In the genomic region with DNA sequence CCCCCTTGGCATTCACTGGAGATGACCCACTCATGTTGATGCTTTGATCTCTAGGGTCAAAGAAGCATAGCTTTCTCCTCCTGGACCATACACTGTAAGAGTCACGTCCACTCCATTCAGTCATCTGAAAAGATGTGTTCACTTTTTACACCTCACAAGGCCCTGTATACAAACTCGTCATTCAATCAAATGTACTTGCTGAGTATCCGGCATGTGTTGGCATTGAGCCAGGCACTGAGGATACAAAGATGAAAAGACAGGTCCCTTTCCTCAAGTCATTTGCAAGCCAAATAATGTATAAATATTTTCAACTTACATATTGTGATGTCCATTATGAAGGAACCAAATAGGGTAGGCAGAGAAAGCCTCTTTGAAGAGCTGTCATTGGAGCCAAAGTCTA, we compare ENCODE assay signal across 19 cellular contexts. TPM values are rescaled to one million over a fixed set of nuclear protein-coding genes. Genes with fewer than 3 reads are reported as not detected.
DNase-seq lines count a peak whose midpoint lies in the region; ATAC-seq, FAIRE-seq and TF ChIP-seq lines count a peak whose summit lies in the region.
"Had no signal": no experiment of that assay in that cellular context is flagged by ENCODE, and none has a peak within 500 bp of the region (broad histone marks: within the 10 kb centered on the region; RNA-seq: fewer than 3 reads in every experiment).

No MANE protein-coding gene starts in this region.

- H3K9me3 Mint-ChIP-seq in chondrocyte (ENCODE audit: low read depth) (no peaks in the 10 kb centered on the region), endothelial cell (ENCODE audit: unreplicated experiment) (no peaks in the 10 kb centered on the region)
- H3K9me3 Mint-ChIP-seq: GM23338 had no signal

- no peaks in the 10 kb centered on the region for H3K9me3 ChIP-seq in HepG2 (ENCODE audit: low read length)
- H3K9me3 ChIP-seq in right lobe of liver: no peaks in the 10 kb centered on the region
- H3K9me3 ChIP-seq in K562 (replicated peaks; ENCODE audit: control insufficient read depth, insufficient read depth, low read depth, low read length): no peaks in the 10 kb centered on the region
- H3K9me3 ChIP-seq: SK-N-SH had no signal

- no TSS peak for BruUV-seq in HepG2 (replicated peaks; lab: Mats Ljungman, UMichigan)
- no TSS peak for BruUV-seq in K562 (replicated peaks; lab: Mats Ljungman, UMichigan)

- WGBS in HepG2 (ENCODE audit: low lambda C conversion rate): 31% methylated on average over 3 of the region's 3 CpGs
- WGBS in right lobe of liver (ENCODE audit: insufficient coverage, low coverage, low lambda C conversion rate, missing lambda C conversion rate): 61% methylated on average over 3 of the region's 3 CpGs
- 52% methylated on average over 3 of the region's 3 CpGs for WGBS in K562 (ENCODE audit: insufficient coverage, low coverage, missing lambda C conversion rate)

- no peak for TF ChIP-seq RAD21 in HepG2 (CRISPR knock-in tag; IDR thresholded peaks at IDR 0.05)
- TF ChIP-seq RAD21 in K562 (CRISPR knock-in tag; conservative IDR thresholded peaks at IDR 0.05 in 1 of 2, IDR thresholded peaks at IDR 0.05 in 1 of 2): no peak

- no peaks in the 10 kb centered on the region for H3K4me1 ChIP-seq in HepG2 (ENCODE audit: insufficient read depth, low read length)
- H3K4me1 ChIP-seq in right lobe of liver: no peaks in the 10 kb centered on the region
- peaks cover 5 to 16% of the 10 kb centered on the region in 2 experiments; a peak in 4 of 5 replicates for H3K4me1 ChIP-seq in K562 (replicated peaks in 1 of 2; ENCODE audit: control insufficient read depth in 2 of 2, insufficient read depth in 2 of 2, low read length in 2 of 2)

- H2AFZ ChIP-seq in HepG2 (ENCODE audit: low read length): no peak overlapping the region
- H2AFZ ChIP-seq in K562 (ENCODE audit: low read depth, low read length): peak overlapping the region; percentile 100
- H2AFZ ChIP-seq: PC-9 had no signal

- H3K27me3 ChIP-seq in HepG2 (ENCODE audit: control insufficient read depth in 1 of 2, insufficient read depth in 2 of 2, low read length in 2 of 2) (peaks cover 14 to 42% of the 10 kb centered on the region in 2 experiments), right lobe of liver (no peaks in the 10 kb centered on the region), K562 (ENCODE audit: control insufficient read depth in 2 of 2, insufficient read depth in 2 of 2, low read length in 2 of 2) (peaks cover 0 to 4% of the 10 kb centered on the region in 2 experiments; a peak in 1 of 5 replicates)

- H4K20me1 ChIP-seq in HepG2 (ENCODE audit: insufficient read depth, low read length): no peaks in the 10 kb centered on the region
- no peaks in the 10 kb centered on the region for H4K20me1 ChIP-seq in K562 (replicated peaks; ENCODE audit: control insufficient read depth, insufficient read depth, low read length)

- H3K27me3 Mint-ChIP-seq in chondrocyte (ENCODE audit: low read depth): peaks cover 22% of the 10 kb centered on the region
- peaks cover 9% of the 10 kb centered on the region for H3K27me3 Mint-ChIP-seq in endothelial cell (ENCODE audit: unreplicated experiment)

- H3K4me3 Mint-ChIP-seq in chondrocyte (ENCODE audit: unreplicated experiment): no peak overlapping the region
- no peak overlapping the region for H3K4me3 Mint-ChIP-seq in endothelial cell (ENCODE audit: unreplicated experiment)
- H3K4me3 Mint-ChIP-seq: CD4-positive, CD25-positive, alpha-beta regulatory T cell; GM23338 had no signal

- DNase-seq in NCI-H2227 (lab: John Stamatoyannopoulos, UW; ENCODE audit: unreplicated experiment) (peak; percentile 12), NCI-H2227 treated with DMSO at 0.1 percent for 48 hours (lab: John Stamatoyannopoulos, UW) (no peak), HepG2 (ENCODE audit: low spot score) (no peak), right lobe of liver (no peak), K562 (ENCODE audit: extremely low read depth in 1 of 4, low spot score in 3 of 4) (no peak), activated gamma-delta T cell (lab: John Stamatoyannopoulos, UW) (no peak), chondrocyte (ENCODE audit: low spot score) (no peak), endothelial cell (ENCODE audit: low spot score) (no peak)
- DNase-seq: CD4-positive, CD25-positive, alpha-beta regulatory T cell; DND-41; GDM1; NCI-H2029; NCI-H446 treated with DMSO at 0.1 percent for 48 hours; PC-9; SK-N-SH; T-helper 1 cell had no signal

- POLR2A ChIA-PET in HepG2 (lab: Yijun Ruan, JAX) (no interaction called here), K562 (lab: Yijun Ruan, JAX) (interaction anchor here (0.6 kb wide), 1 partner anchor 167 kb away, joined by 3 read pairs; no protein-coding TSS in a partner anchor)

- ATAC-seq in HepG2: no peak
- no peak for ATAC-seq in right lobe of liver
- ATAC-seq in K562: no peak
- ATAC-seq: GM23338 had no signal

- CTCF ChIA-PET in HepG2 (lab: Yijun Ruan, JAX; ENCODE audit: low intra/inter-chr PET ratio, low total read pairs) (no interaction called here), K562 (lab: Yijun Ruan, JAX; ENCODE audit: low intra/inter-chr PET ratio) (no interaction called here)

- in situ Hi-C loops in HepG2 (cut with HindIII; ENCODE audit: extremely low pct_ligation_motif_present, low pct_unique_long_range_greater_than_20kb) (no loop called here), K562 (cut with MboI) (no loop called here)

- H3K4me1 Mint-ChIP-seq in chondrocyte (ENCODE audit: low read depth) (peaks cover 14% of the 10 kb centered on the region), endothelial cell (ENCODE audit: unreplicated experiment) (peaks cover 51% of the 10 kb centered on the region)
- H3K4me1 Mint-ChIP-seq: CD4-positive, CD25-positive, alpha-beta regulatory T cell had no signal

- TF ChIP-seq CTCF in HepG2 (CRISPR knock-in tag; IDR thresholded peaks at IDR 0.05) (no peak), right lobe of liver (IDR thresholded peaks at IDR 0.05) (no peak), K562 (IDR thresholded peaks at IDR 0.05 in 2 of 3, conservative IDR thresholded peaks at IDR 0.05 in 1 of 3; ENCODE audit: insufficient read depth in 2 of 3, low read depth in 1 of 3, low read length in 3 of 3) (no peak), chondrocyte (IDR thresholded peaks at IDR 0.05) (no peak), endothelial cell (IDR thresholded peaks at IDR 0.05; ENCODE audit: unreplicated experiment) (no peak)

- H3K4me2 ChIP-seq in HepG2 (ENCODE audit: low read depth, low read length) (no peak overlapping the region), K562 (ENCODE audit: insufficient read depth, low read length) (no peak overlapping the region)
- H3K4me2 ChIP-seq: GM23338, KMS-11, PC-9, SK-N-SH had no signal

- no peaks in the 10 kb centered on the region for H3K36me3 ChIP-seq in HepG2 (replicated peaks in 1 of 2; ENCODE audit: control insufficient read depth in 1 of 2, insufficient read depth in 2 of 2, low read length in 2 of 2)
- H3K36me3 ChIP-seq in right lobe of liver: no peaks in the 10 kb centered on the region
- H3K36me3 ChIP-seq in K562 (ENCODE audit: control insufficient read depth, insufficient read depth, low read length): no peaks in the 10 kb centered on the region

- TF ChIP-seq EP300 in HepG2 (IDR thresholded peaks at IDR 0.05; ENCODE audit: low read depth in 2 of 2, low read length in 2 of 2): no peak
- TF ChIP-seq EP300 in HepG2 (CRISPR knock-in tag; IDR thresholded peaks at IDR 0.05; ENCODE audit: borderline replicate concordance): no peak
- TF ChIP-seq EP300 in K562 (IDR thresholded peaks at IDR 0.05; ENCODE audit: low read length): no peak

- H3K9me1 ChIP-seq in K562 (ENCODE audit: control insufficient read depth, insufficient read depth, low read length): no peaks in the 10 kb centered on the region

- FAIRE-seq in HepG2 (lab: Jason Lieb, UNC): no peak
- no peak for FAIRE-seq in K562 (lab: Jason Lieb, UNC)

- intact Hi-C loops in HepG2 (cut with micrococcal nuclease; ENCODE audit: unreplicated experiment): no loop called here
- intact Hi-C loops in right lobe of liver (cut with DNase I): no loop called here
- intact Hi-C loops in K562 (cut with micrococcal nuclease): no loop called here

- H3K4me3 ChIP-seq in HepG2 (replicated peaks in 1 of 3; ENCODE audit: insufficient read depth in 1 of 3, low read depth in 2 of 3, low read length in 3 of 3): no peak overlapping the region
- no peak overlapping the region for H3K4me3 ChIP-seq in right lobe of liver
- H3K4me3 ChIP-seq in K562: no peak overlapping the region
- H3K4me3 ChIP-seq: GM23338, PC-9 had no signal

- TF ChIP-seq POLR2A in HepG2 (IDR thresholded peaks at IDR 0.05; ENCODE audit: insufficient read depth in 1 of 2, low read depth in 2 of 2, low read length in 2 of 2) (no peak), right lobe of liver (IDR thresholded peaks at IDR 0.05) (no peak), K562 (conservative IDR thresholded peaks at IDR 0.05) (no peak)

- H3K27ac ChIP-seq in HepG2 (ENCODE audit: extremely low read length, insufficient read depth, low read length) (no peak overlapping the region), right lobe of liver (no peak overlapping the region), K562 (ENCODE audit: extremely low read depth, low read depth, low read length) (no peak overlapping the region)
- H3K27ac ChIP-seq: KMS-11, PC-9 had no signal

- H3K79me2 ChIP-seq in HepG2 (ENCODE audit: insufficient read depth, low read length) (no peaks in the 10 kb centered on the region), K562 (ENCODE audit: control insufficient read depth, insufficient read depth, low read length) (no peaks in the 10 kb centered on the region)

- H3K27ac Mint-ChIP-seq in chondrocyte (ENCODE audit: unreplicated experiment) (no peak overlapping the region), endothelial cell (ENCODE audit: unreplicated experiment) (no peak overlapping the region)
- H3K27ac Mint-ChIP-seq: CD4-positive, CD25-positive, alpha-beta regulatory T cell; GM23338 had no signal

- no peak overlapping the region for H3K9ac ChIP-seq in HepG2 (ENCODE audit: insufficient read depth, low read depth, low read length)
- no peak overlapping the region for H3K9ac ChIP-seq in K562 (ENCODE audit: insufficient read depth in 1 of 2, low read depth in 2 of 2, low read length in 2 of 2)
- H3K9ac ChIP-seq: KMS-11, SK-N-SH had no signal

- H3K36me3 Mint-ChIP-seq in chondrocyte (ENCODE audit: low read depth) (no peaks in the 10 kb centered on the region), endothelial cell (ENCODE audit: low read depth, unreplicated experiment) (no peaks in the 10 kb centered on the region)
- H3K36me3 Mint-ChIP-seq: CD4-positive, CD25-positive, alpha-beta regulatory T cell had no signal

RNA-seq across cellular contexts. Expression of a gene that starts 32.6 kb away (rescaled TPM):
- 231 and 288 TPM in 2 replicates for total RNA-seq in HepG2 (2016; rRNA removed; fragmentation: Illumina TruSeq; extraction: Trizol)
- 61.5 and 68.7 TPM in 2 replicates for total RNA-seq in HepG2 (2016; cell fraction: cytosol; rRNA removed; fragmentation: Illumina TruSeq; extraction: Trizol; ENCODE audit: low read depth)
- total RNA-seq in HepG2 (2016; cell fraction: insoluble cytoplasmic fraction; rRNA removed; fragmentation: Illumina TruSeq; extraction: Trizol): 223 and 276 TPM in 2 replicates
- 134 and 154 TPM in 2 replicates for total RNA-seq in HepG2 (2016; cell fraction: membrane; rRNA removed; fragmentation: Illumina TruSeq; extraction: Trizol)
- total RNA-seq in HepG2 (2016; cell fraction: nucleus; rRNA removed; fragmentation: Illumina TruSeq; extraction: Trizol): 168 and 193 TPM in 2 replicates
- polyA plus RNA-seq in HepG2 (2011; rRNA removed): 131 and 153 TPM in 2 replicates
- polyA plus RNA-seq in HepG2 (2011; cell fraction: cytosol; rRNA removed): 111 and 139 TPM in 2 replicates
- polyA plus RNA-seq in HepG2 (2011; cell fraction: nucleus; rRNA removed): 88.9 and 104 TPM in 2 replicates
- 170 and 173 TPM in 2 replicates for polyA plus RNA-seq in HepG2 (2012)
- 29.0 and 30.9 TPM in 2 replicates for polyA plus RNA-seq in HepG2 (2016; cell fraction: cytosol; fragmentation: Illumina TruSeq; extraction: Trizol; ENCODE audit: low read depth)
- 222 and 255 TPM in 2 replicates for polyA plus RNA-seq in HepG2 (2016; cell fraction: insoluble cytoplasmic fraction; fragmentation: Illumina TruSeq; extraction: Trizol; ENCODE audit: low read depth)
- polyA plus RNA-seq in HepG2 (2016; cell fraction: membrane; fragmentation: Illumina TruSeq; extraction: Trizol; ENCODE audit: low read depth): 56.7 and 58.4 TPM in 2 replicates
- 145 and 159 TPM in 2 replicates for polyA plus RNA-seq in HepG2 (2016; cell fraction: nucleus; fragmentation: Illumina TruSeq; extraction: Trizol; ENCODE audit: insufficient read depth, low read depth)
- 131 and 343 TPM in 2 replicates for polyA minus RNA-seq in HepG2 (2011; rRNA and poly(A)+ RNA removed; ENCODE audit: low replicate concordance)
- polyA minus RNA-seq in HepG2 (2011; cell fraction: cytosol; rRNA and poly(A)+ RNA removed): 168 and 178 TPM in 2 replicates
- 284 and 317 TPM in 2 replicates for polyA minus RNA-seq in HepG2 (2011; cell fraction: nucleus; rRNA and poly(A)+ RNA removed)
- total RNA-seq in right lobe of liver: 10 to 100 TPM; 30.4 to 62.6 (median 37.1) TPM
- total RNA-seq in K562 (2011; cell fraction: chromatin; rRNA removed; ENCODE audit: low replicate concordance): 123 and 330 TPM in 2 replicates
- 74.4 and 84.6 TPM in 2 replicates for total RNA-seq in K562 (2011; cell fraction: nucleolus; rRNA removed)
- 187 and 322 TPM in 2 replicates for total RNA-seq in K562 (2011; cell fraction: nucleoplasm; rRNA removed)
- total RNA-seq in K562 (2014; rRNA removed): 81.4 and 88.5 TPM in 2 replicates
- total RNA-seq in K562 (2014; rRNA removed; fragmentation: Illumina TruSeq; extraction: Trizol): 149 and 152 TPM in 2 replicates
- 141 and 156 TPM in 2 replicates for total RNA-seq in K562 (2015; rRNA removed; fragmentation: Illumina TruSeq; extraction: Trizol)
- 144 and 150 TPM in 2 replicates for total RNA-seq in K562 (2021)
- 103 and 145 TPM in 2 replicates for polyA plus RNA-seq in K562 (2011; rRNA removed)
- polyA plus RNA-seq in K562 (2011; cell fraction: cytosol; rRNA removed): 87.8 and 148 TPM in 2 replicates
- polyA plus RNA-seq in K562 (2011; cell fraction: nucleus; rRNA removed): 75.9 and 131 TPM in 2 replicates
- polyA plus RNA-seq in K562 (2012): 89.9 and 106 TPM in 2 replicates
- polyA plus RNA-seq in K562 (2014; fragmentation: Illumina TruSeq; extraction: Trizol): 188 and 251 TPM in 2 replicates
- polyA plus RNA-seq in K562 (2014; fragmentation: Nextera tagmentation; extraction: Ambion mirVana): 100 to 1,000 TPM in 1 of 2 experiments, 10 to 100 TPM in 1; 71.0 to 101 TPM
- 77.0 and 98.4 TPM in 2 replicates for polyA plus RNA-seq in K562 (2014; rRNA removed)
- 231 and 302 TPM in 2 replicates for polyA minus RNA-seq in K562 (2011; rRNA and poly(A)+ RNA removed)
- 105 and 130 TPM in 2 replicates for polyA minus RNA-seq in K562 (2011; cell fraction: cytosol; rRNA and poly(A)+ RNA removed)
- 58.4 and 139 TPM in 2 replicates for polyA minus RNA-seq in K562 (2011; cell fraction: nucleus; rRNA and poly(A)+ RNA removed)
- 121 to 129 TPM (median 122 TPM) in 3 replicates for total RNA-seq in chondrocyte
- total RNA-seq in endothelial cell (ENCODE audit: unreplicated experiment): 128 TPM

RNA-seq across cellular contexts. Expression of a gene that starts 34.0 kb away (rescaled TPM):
- total RNA-seq in HepG2 (2016; rRNA removed; fragmentation: Illumina TruSeq; extraction: Trizol) (not detected in 2 replicates), right lobe of liver (under 1 TPM in 1 of 6 experiments, not detected in 5; 0.33 TPM), K562 (2014; rRNA removed) (2.3 and 4.4 TPM in 2 replicates), K562 (2014; rRNA removed; fragmentation: Illumina TruSeq; extraction: Trizol) (0.96 and 1.2 TPM in 2 replicates), K562 (2015; rRNA removed; fragmentation: Illumina TruSeq; extraction: Trizol) (1.2 and 2.0 TPM in 2 replicates), K562 (2021) (3.8 and 5.0 TPM in 2 replicates), chondrocyte (0.28 to 0.50 TPM in 2 of 3 replicates, not detected in the other), endothelial cell (ENCODE audit: unreplicated experiment) (6.6 TPM)
- total RNA-seq in HepG2 (2016; cell fraction: cytosol; rRNA removed; fragmentation: Illumina TruSeq; extraction: Trizol; ENCODE audit: low read depth): not detected in 2 replicates
- total RNA-seq in HepG2 (2016; cell fraction: insoluble cytoplasmic fraction; rRNA removed; fragmentation: Illumina TruSeq; extraction: Trizol): not detected in 2 replicates
- total RNA-seq in HepG2 (2016; cell fraction: membrane; rRNA removed; fragmentation: Illumina TruSeq; extraction: Trizol): not detected in 2 replicates
- not detected in 2 replicates for total RNA-seq in HepG2 (2016; cell fraction: nucleus; rRNA removed; fragmentation: Illumina TruSeq; extraction: Trizol)
- polyA plus RNA-seq in HepG2 (2011; rRNA removed) (not detected in 2 replicates), K562 (2011; rRNA removed) (0.93 and 1.7 TPM in 2 replicates), K562 (2014; fragmentation: Illumina TruSeq; extraction: Trizol) (0.62 and 0.98 TPM in 2 replicates), K562 (2014; fragmentation: Nextera tagmentation; extraction: Ambion mirVana) (under 1 TPM; 0.04 to 0.13 TPM), K562 (2014; rRNA removed) (4.2 and 4.5 TPM in 2 replicates)
- not detected in 2 replicates for polyA plus RNA-seq in HepG2 (2011; cell fraction: cytosol; rRNA removed)
- not detected in 2 replicates for polyA plus RNA-seq in HepG2 (2011; cell fraction: nucleus; rRNA removed)
- polyA plus RNA-seq in HepG2 (2012): not detected in 2 replicates
- not detected in 2 replicates for polyA plus RNA-seq in HepG2 (2016; cell fraction: cytosol; fragmentation: Illumina TruSeq; extraction: Trizol; ENCODE audit: low read depth)
- not detected in 2 replicates for polyA plus RNA-seq in HepG2 (2016; cell fraction: insoluble cytoplasmic fraction; fragmentation: Illumina TruSeq; extraction: Trizol; ENCODE audit: low read depth)
- not detected in 2 replicates for polyA plus RNA-seq in HepG2 (2016; cell fraction: membrane; fragmentation: Illumina TruSeq; extraction: Trizol; ENCODE audit: low read depth)
- polyA plus RNA-seq in HepG2 (2016; cell fraction: nucleus; fragmentation: Illumina TruSeq; extraction: Trizol; ENCODE audit: insufficient read depth, low read depth): not detected in 2 replicates
- polyA minus RNA-seq in HepG2 (2011; rRNA and poly(A)+ RNA removed; ENCODE audit: low replicate concordance): not detected in 2 replicates
- polyA minus RNA-seq in HepG2 (2011; cell fraction: cytosol; rRNA and poly(A)+ RNA removed): not detected in 2 replicates
- polyA minus RNA-seq in HepG2 (2011; cell fraction: nucleus; rRNA and poly(A)+ RNA removed): not detected in 2 replicates
- total RNA-seq in K562 (2011; cell fraction: chromatin; rRNA removed; ENCODE audit: low replicate concordance): 0.79 and 1.6 TPM in 2 replicates
- 1.6 and 2.0 TPM in 2 replicates for total RNA-seq in K562 (2011; cell fraction: nucleolus; rRNA removed)
- total RNA-seq in K562 (2011; cell fraction: nucleoplasm; rRNA removed): 1.6 and 1.8 TPM in 2 replicates
- polyA plus RNA-seq in K562 (2011; cell fraction: cytosol; rRNA removed): 1.8 and 4.0 TPM in 2 replicates
- 2.4 and 2.7 TPM in 2 replicates for polyA plus RNA-seq in K562 (2011; cell fraction: nucleus; rRNA removed)
- 2.4 and 2.8 TPM in 2 replicates for polyA plus RNA-seq in K562 (2012)
- polyA minus RNA-seq in K562 (2011; rRNA and poly(A)+ RNA removed): 0.28 and 0.33 TPM in 2 replicates
- polyA minus RNA-seq in K562 (2011; cell fraction: cytosol; rRNA and poly(A)+ RNA removed): 0.57 and 2.8 TPM in 2 replicates
- polyA minus RNA-seq in K562 (2011; cell fraction: nucleus; rRNA and poly(A)+ RNA removed): 1.1 and 1.2 TPM in 2 replicates
- total RNA-seq: CD4-positive, CD25-positive, alpha-beta regulatory T cell; MCF 10A; PC-9 had no signal
- polyA plus RNA-seq: CD4-positive, CD25-positive, alpha-beta regulatory T cell; SK-N-SH had no signal
